ENCODE assay signal across 13 cellular contexts in genomic region chr12:111425655-111426054, GRCh38. TPM values are rescaled to one million over a fixed set of nuclear protein-coding genes. Genes with fewer than 3 reads are reported as not detected.
DNase-seq lines count a peak whose midpoint lies in the region; ATAC-seq and TF ChIP-seq lines count a peak whose summit lies in the region.
"Had no signal": no experiment of that assay in that cellular context is flagged by ENCODE, and none has a peak within 500 bp of the region (broad histone marks: within the 10 kb centered on the region; RNA-seq: fewer than 3 reads in every experiment).

No MANE protein-coding gene starts in this region.

- H3K27me3 ChIP-seq in Panc1 (ENCODE audit: control insufficient read depth, insufficient read depth, low read length) = no peaks in the 10 kb centered on the region
- no peaks in the 10 kb centered on the region for H3K27me3 ChIP-seq in foreskin keratinocyte
- H3K27me3 ChIP-seq: neural progenitor cell, vagina had no signal

- H3K4me1 Mint-ChIP-seq in osteocyte (ENCODE audit: unreplicated experiment) = peaks cover 37% of the 10 kb centered on the region

- peak; percentile 82 for DNase-seq in Daoy (ENCODE audit: low read depth)
- DNase-seq in Panc1 (ENCODE audit: low read depth, low spot score) = no peak
- DNase-seq in epithelial cell of esophagus (ENCODE audit: low read depth) = peak; percentile 62
- no peak for DNase-seq in osteocyte (ENCODE audit: extremely low spot score, unreplicated experiment)
- DNase-seq in NCI-H510A (lab: John Stamatoyannopoulos, UW) = no peak
- DNase-seq in foreskin keratinocyte = no peak
- DNase-seq in NCI-H187 treated with DMSO at 0.1 percent for 48 hours (lab: John Stamatoyannopoulos, UW) = no peak
- DNase-seq: hypothalamus, NCI-H2081 treated with DMSO at 0.1 percent for 48 hours, SHP77 had no signal

- no peak for TF ChIP-seq POLR2A in GM18505 (IDR thresholded peaks at IDR 0.05; ENCODE audit: borderline replicate concordance, extremely low read depth, insufficient read depth, insufficient read length)

- H3K27ac ChIP-seq in Panc1 (ENCODE audit: low read length) = peak overlapping the region; percentile 72
- H3K27ac ChIP-seq in foreskin keratinocyte = no peak overlapping the region
- H3K27ac ChIP-seq: neural progenitor cell, vagina had no signal

- H3K9me3 ChIP-seq in Panc1 (ENCODE audit: control insufficient read depth, insufficient read depth, low read depth, low read length) = no peaks in the 10 kb centered on the region
- H3K9me3 ChIP-seq: vagina had no signal

- H3K4me1 ChIP-seq in Panc1 (ENCODE audit: control insufficient read depth, insufficient read depth, low read length) = peaks cover 50% of the 10 kb centered on the region
- peaks cover 3% of the 10 kb centered on the region for H3K4me1 ChIP-seq in foreskin keratinocyte

- H3K36me3 Mint-ChIP-seq in osteocyte (ENCODE audit: unreplicated experiment) = peaks cover 7% of the 10 kb centered on the region
- H3K36me3 Mint-ChIP-seq: neural progenitor cell had no signal

- no peaks in the 10 kb centered on the region for H3K9me3 Mint-ChIP-seq in osteocyte (ENCODE audit: unreplicated experiment)
- H3K9me3 Mint-ChIP-seq: neural progenitor cell had no signal

- TF ChIP-seq CTCF in Panc1 (IDR thresholded peaks at IDR 0.05) (no peak), epithelial cell of esophagus (IDR thresholded peaks at IDR 0.05; ENCODE audit: insufficient read depth, low read depth, low read length, missing control alignments) (no peak), osteocyte (IDR thresholded peaks at IDR 0.05) (no peak), foreskin keratinocyte (conservative IDR thresholded peaks at IDR 0.05) (no peak)

- H3K36me3 ChIP-seq in Panc1 (ENCODE audit: control insufficient read depth, insufficient read depth, low read length) = no peaks in the 10 kb centered on the region
- H3K36me3 ChIP-seq: neural progenitor cell had no signal

- ATAC-seq in Panc1 = peak; percentile 50
- no peak for ATAC-seq in foreskin keratinocyte
- ATAC-seq in GM18505 (IDR thresholded peaks at IDR 0.05; ENCODE audit: unreplicated experiment) = no peak

- in situ Hi-C loops in Panc1 (cut with HindIII; ENCODE audit: low pct_unique_long_range_greater_than_20kb, low sequenced_read_pairs) = no loop called here

- intact Hi-C loops in Panc1 (cut with micrococcal nuclease; ENCODE audit: unreplicated experiment) = no loop called here

- no peak overlapping the region for H3K4me3 ChIP-seq in Panc1 (ENCODE audit: low read depth in 2 of 2, low read length in 2 of 2)
- no peak overlapping the region for H3K4me3 ChIP-seq in epithelial cell of esophagus (ENCODE audit: low read length)
- H3K4me3 ChIP-seq: neural progenitor cell, vagina had no signal

- H3K4me3 Mint-ChIP-seq in osteocyte (ENCODE audit: unreplicated experiment) = no peak overlapping the region
- H3K4me3 Mint-ChIP-seq: neural progenitor cell had no signal

- peak overlapping the region; percentile 33 for H3K27ac Mint-ChIP-seq in osteocyte (ENCODE audit: unreplicated experiment)

- CTCF ChIA-PET in Panc1 (lab: Charles Lee) = no interaction called here

- POLR2A ChIA-PET in Panc1 (lab: Charles Lee) = no interaction called here

- BruUV-seq in Panc1 (replicated peaks; lab: Mats Ljungman, UMichigan) = no TSS peak

- no peaks in the 10 kb centered on the region for H3K27me3 Mint-ChIP-seq in osteocyte (ENCODE audit: unreplicated experiment)

RNA-seq across cellular contexts. Expression of gene SH2B3, which starts 19.9 kb away (rescaled TPM):
- 28.7 and 41.9 TPM in 2 replicates for total RNA-seq in Daoy (2014; rRNA removed; shearing (Covaris generic))
- total RNA-seq in Panc1 (2021; ENCODE audit: unreplicated experiment) (39.6 TPM), osteocyte (36.4 and 37.4 TPM in 2 replicates), foreskin keratinocyte (12.2 and 15.1 TPM in 2 replicates)
- 25.5 TPM for polyA plus RNA-seq in Panc1 (2012; ENCODE audit: insufficient read length)
- 5.9 and 7.7 TPM in 2 replicates for polyA plus RNA-seq in foreskin keratinocyte

RNA-seq across cellular contexts. Expression of gene PHETA1, which starts 56.8 kb away (rescaled TPM):
- total RNA-seq in Daoy (2014; rRNA removed; shearing (Covaris generic)) = 6.3 and 11.8 TPM in 2 replicates
- 16.3 TPM for total RNA-seq in Panc1 (2021; ENCODE audit: unreplicated experiment)
- 15.3 TPM for polyA plus RNA-seq in Panc1 (2012; ENCODE audit: insufficient read length)
- total RNA-seq in osteocyte = 13.6 and 14.6 TPM in 2 replicates
- total RNA-seq in foreskin keratinocyte = 5.1 and 5.4 TPM in 2 replicates
- polyA plus RNA-seq in foreskin keratinocyte = 5.5 and 6.1 TPM in 2 replicates

Comparison
In these comparisons a context has a peak if more than half of its experiments do, and no peak if none do; other contexts are left out.
1. DNase-seq: peak in Daoy (single experiment) and epithelial cell of esophagus (single experiment); none in Panc1 (single experiment), osteocyte (single experiment), NCI-H510A (single experiment), foreskin keratinocyte (0 of 2) and NCI-H187 treated with DMSO at 0.1 percent for 48 hours (single experiment).